ENCODE assay signal across 8 cellular contexts in the genomic region with DNA sequence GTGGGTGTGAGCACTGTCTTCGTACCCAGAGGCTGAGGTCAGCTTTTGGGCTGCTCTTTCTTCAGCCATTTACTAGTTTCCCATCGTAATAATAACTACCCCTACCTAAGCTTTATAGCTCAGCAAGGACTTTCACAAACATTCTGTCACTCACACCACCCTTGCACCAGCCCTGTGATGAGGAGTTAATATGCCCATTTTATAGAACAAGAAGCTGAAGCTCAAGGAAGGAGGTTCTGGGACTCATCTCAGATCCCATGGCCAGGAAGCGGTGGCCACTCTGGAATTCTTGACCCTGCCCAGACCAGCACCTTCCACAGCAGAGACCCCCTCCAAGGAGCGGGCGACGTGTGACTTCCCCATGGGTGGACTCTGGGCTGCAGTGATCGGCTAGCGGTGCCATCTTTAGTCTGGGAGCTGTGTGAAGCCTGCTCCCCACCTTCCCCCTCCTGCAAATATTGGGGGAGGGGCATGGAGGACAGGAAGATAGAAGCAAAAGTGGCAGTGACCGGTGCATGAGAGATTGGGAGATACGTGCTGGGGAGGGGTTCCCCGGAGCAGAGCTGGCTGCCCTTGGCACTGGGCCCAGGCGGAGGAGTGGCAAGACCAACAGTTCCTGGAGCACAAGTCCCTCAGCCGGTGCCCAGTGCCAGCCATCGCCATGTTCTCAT.
DNase-seq lines count a peak whose midpoint lies in the region; ATAC-seq and TF ChIP-seq lines count a peak whose summit lies in the region.

No MANE protein-coding gene starts in this region.

- WGBS in sigmoid colon, 2 donors = 31 to 64% methylated on average over 14 of the region's 14 CpGs

- no peak overlapping the region for H3K27ac Mint-ChIP-seq in activated CD4-positive, alpha-beta T cell treated with anti-CD3 and anti-CD28 coated beads, Interleukin-2, amount 10 ng/mL, durations not matched to agents 24 days and 14 days

- no peak overlapping the region for H3K4me3 ChIP-seq in PC-9
- H3K4me3 ChIP-seq in sigmoid colon = no peak overlapping the region

- POLR2A ChIA-PET in PC-9 (lab: Charles Lee; ENCODE audit: unreplicated experiment) = interaction anchor here (0.6 to 1.2 kb wide), 4 partner anchors 63 to 281 kb away, joined by 6 to 16 read pairs (median 8); partner anchors contain the start of gene TOB1

- peaks cover 40% of the 10 kb centered on the region for H3F3A ChIP-seq in PC-9 (ENCODE audit: insufficient read depth, low read depth)

- intact Hi-C loops in PC-9 (cut with micrococcal nuclease; ENCODE audit: unreplicated experiment) (no loop called here), Right ventricle myocardium inferior (cut with DNase I) (no loop called here), sigmoid colon (cut with DNase I) (loop anchor here (2.0 kb wide), 1 partner anchor 83 kb away; no protein-coding TSS in a partner anchor)
- intact Hi-C loops in activated CD4-positive, alpha-beta T cell treated with anti-CD3 and anti-CD28 coated beads, Interleukin-2, amount 10 ng/mL, durations not matched to agents 24 days and 14 days (cut with micrococcal nuclease) = no loop called here

- no peaks in the 10 kb centered on the region for H3K9me3 Mint-ChIP-seq in activated CD4-positive, alpha-beta T cell treated with anti-CD3 and anti-CD28 coated beads, Interleukin-2, amount 10 ng/mL, durations not matched to agents 24 days and 14 days

- DNase-seq in GM13977 (ENCODE audit: low spot score) (peak; percentile 18), PC-9 (peak; percentile 49 to 76), Right ventricle myocardium inferior (ENCODE audit: missing footprints) (peak; percentile 82), sigmoid colon (peak; percentile 86), retina (no peak), NCI-H526 treated with DMSO at 0.1 percent for 48 hours (lab: John Stamatoyannopoulos, UW) (no peak)
- no peak for DNase-seq in activated CD4-positive, alpha-beta T cell treated with anti-CD3 and anti-CD28 coated beads, Interleukin-2, amount 10 ng/mL, durations not matched to agents 24 days and 14 days
- no peak for DNase-seq in effector CD4-positive, alpha-beta T cell

- no peaks in the 10 kb centered on the region for H3K36me3 ChIP-seq in PC-9 (ENCODE audit: low read depth)
- no peaks in the 10 kb centered on the region for H3K36me3 ChIP-seq in sigmoid colon

- H3K4me1 Mint-ChIP-seq in activated CD4-positive, alpha-beta T cell treated with anti-CD3 and anti-CD28 coated beads, Interleukin-2, amount 10 ng/mL, durations not matched to agents 24 days and 14 days = peaks cover 28% of the 10 kb centered on the region

- in situ Hi-C loops in GM13977 (cut with MboI; ENCODE audit: low pct_unique_long_range_greater_than_20kb, low sequenced_read_pairs, unreplicated experiment) = no loop called here

- H3K27ac ChIP-seq in PC-9 (no peak overlapping the region), sigmoid colon (peak overlapping the region; percentile 82 to 92 (median 84))

- no peaks in the 10 kb centered on the region for H3K27me3 ChIP-seq in PC-9 (ENCODE audit: insufficient read depth, low read depth)
- no peaks in the 10 kb centered on the region for H3K27me3 ChIP-seq in sigmoid colon

- H4K20me1 ChIP-seq in PC-9 (ENCODE audit: insufficient read depth) = no peaks in the 10 kb centered on the region

- H3K9me3 ChIP-seq in PC-9 (ENCODE audit: insufficient read depth, low read depth) (no peaks in the 10 kb centered on the region), sigmoid colon (no peaks in the 10 kb centered on the region)

- CTCF ChIA-PET in PC-9 (lab: Charles Lee) = interaction anchor here (0.5 to 1.1 kb wide), 2 partner anchors 96 to 145 kb away, joined by 3 to 4 read pairs; no protein-coding TSS in a partner anchor

- H3K36me3 Mint-ChIP-seq in activated CD4-positive, alpha-beta T cell treated with anti-CD3 and anti-CD28 coated beads, Interleukin-2, amount 10 ng/mL, durations not matched to agents 24 days and 14 days (ENCODE audit: low read depth) = no peaks in the 10 kb centered on the region

- no peak for TF ChIP-seq EP300 in sigmoid colon (IDR thresholded peaks at IDR 0.05)

- no peak for ATAC-seq in Right ventricle myocardium inferior

- no peaks in the 10 kb centered on the region for H3K79me2 ChIP-seq in PC-9 (ENCODE audit: low read depth)

- H3K27me3 Mint-ChIP-seq in activated CD4-positive, alpha-beta T cell treated with anti-CD3 and anti-CD28 coated beads, Interleukin-2, amount 10 ng/mL, durations not matched to agents 24 days and 14 days = no peaks in the 10 kb centered on the region

- H3K4me2 ChIP-seq in PC-9 = 0 out of 2 replicates have a peak overlapping the region, but pooled peaks have one; percentile 7

- H3K4me1 ChIP-seq in PC-9 (replicated peaks; ENCODE audit: insufficient read depth) (peaks cover 78% of the 10 kb centered on the region), sigmoid colon (peaks cover 0 to 58% (median 56%) of the 10 kb centered on the region in 4 donors)

- H2AFZ ChIP-seq in PC-9 = no peak overlapping the region

- TF ChIP-seq CTCF in GM13977 (IDR thresholded peaks at IDR 0.05; ENCODE audit: extremely low read depth, insufficient read depth, missing control alignments) = no peak
- TF ChIP-seq CTCF in PC-9 (conservative IDR thresholded peaks at IDR 0.05) = no peak
- no peak for TF ChIP-seq CTCF in sigmoid colon (IDR thresholded peaks at IDR 0.05)

- no peaks in the 10 kb centered on the region for H3K9me2 ChIP-seq in PC-9 (ENCODE audit: insufficient read depth)

- no TSS peak for BruUV-seq in PC-9 (replicated peaks; lab: Mats Ljungman, UMichigan)

- H3K4me3 Mint-ChIP-seq in activated CD4-positive, alpha-beta T cell treated with anti-CD3 and anti-CD28 coated beads, Interleukin-2, amount 10 ng/mL, durations not matched to agents 24 days and 14 days = no peak overlapping the region

- no peak for TF ChIP-seq POLR2A in sigmoid colon (IDR thresholded peaks at IDR 0.05)

Comparison
In these comparisons a context has a peak if more than half of its experiments do, and no peak if none do; other contexts are left out.
1. DNase-seq: peak in GM13977 (single experiment), PC-9 (2 of 2), Right ventricle myocardium inferior (single experiment) and sigmoid colon (single experiment); none in retina (single experiment), NCI-H526 treated with DMSO at 0.1 percent for 48 hours (single experiment), activated CD4-positive, alpha-beta T cell treated with anti-CD3 and anti-CD28 coated beads, Interleukin-2, amount 10 ng/mL, durations not matched to agents 24 days and 14 days (single experiment) and effector CD4-positive, alpha-beta T cell (single experiment).